15 cellular contexts compared by ENCODE assay signal in genomic region chr1:95223110-95223509, GRCh38.
A peak's percentile ranks its signal among the peaks of the same experiment; 100 is the strongest.
DNase-seq lines count a peak whose midpoint lies in the region; ATAC-seq and TF ChIP-seq lines count a peak whose summit lies in the region.
"Had no signal": no experiment of that assay in that cellular context is flagged by ENCODE, and none has a peak within 500 bp of the region (broad histone marks: within the 10 kb centered on the region; RNA-seq: fewer than 3 reads in every experiment).

No MANE protein-coding gene starts in this region.

- DNase-seq in GM03348 (ENCODE audit: low spot score) (peak; percentile 16), astrocyte of the hippocampus (ENCODE audit: low read depth, low spot score) (peak; percentile 63), foreskin melanocyte (peak; percentile 9), retinal pigment epithelial cell (ENCODE audit: low read depth) (peak; percentile 80), NCI-H1930 (lab: John Stamatoyannopoulos, UW) (no peak), NAMALWA (ENCODE audit: low spot score) (no peak)
- DNase-seq: activated CD4-positive, alpha-beta T cell treated with anti-CD3 and anti-CD28 coated beads for 4 hours; CD4-positive, CD25-positive, alpha-beta regulatory T cell; erythroblast; MG63; midbrain; NCI-H2081 treated with DMSO at 0.1 percent for 48 hours; nucleus accumbens; spleen had no signal

- H3K4me3 ChIP-seq in retinal pigment epithelial cell (ENCODE audit: low read length): no peak overlapping the region
- H3K4me3 ChIP-seq: MG63, spleen had no signal

- ATAC-seq in GM21786 (IDR thresholded peaks at IDR 0.05; ENCODE audit: unreplicated experiment): no peak

- TF ChIP-seq CTCF in retinal pigment epithelial cell (conservative IDR thresholded peaks at IDR 0.05; ENCODE audit: low read depth, low read length): no peak

Comparison
In these comparisons a context has a peak if more than half of its experiments do, and no peak if none do; other contexts are left out.
1. DNase-seq: peak in GM03348 (single experiment), astrocyte of the hippocampus (single experiment), foreskin melanocyte (single experiment) and retinal pigment epithelial cell (single experiment); none in NCI-H1930 (0 of 2) and NAMALWA (single experiment).